In the genomic region with DNA sequence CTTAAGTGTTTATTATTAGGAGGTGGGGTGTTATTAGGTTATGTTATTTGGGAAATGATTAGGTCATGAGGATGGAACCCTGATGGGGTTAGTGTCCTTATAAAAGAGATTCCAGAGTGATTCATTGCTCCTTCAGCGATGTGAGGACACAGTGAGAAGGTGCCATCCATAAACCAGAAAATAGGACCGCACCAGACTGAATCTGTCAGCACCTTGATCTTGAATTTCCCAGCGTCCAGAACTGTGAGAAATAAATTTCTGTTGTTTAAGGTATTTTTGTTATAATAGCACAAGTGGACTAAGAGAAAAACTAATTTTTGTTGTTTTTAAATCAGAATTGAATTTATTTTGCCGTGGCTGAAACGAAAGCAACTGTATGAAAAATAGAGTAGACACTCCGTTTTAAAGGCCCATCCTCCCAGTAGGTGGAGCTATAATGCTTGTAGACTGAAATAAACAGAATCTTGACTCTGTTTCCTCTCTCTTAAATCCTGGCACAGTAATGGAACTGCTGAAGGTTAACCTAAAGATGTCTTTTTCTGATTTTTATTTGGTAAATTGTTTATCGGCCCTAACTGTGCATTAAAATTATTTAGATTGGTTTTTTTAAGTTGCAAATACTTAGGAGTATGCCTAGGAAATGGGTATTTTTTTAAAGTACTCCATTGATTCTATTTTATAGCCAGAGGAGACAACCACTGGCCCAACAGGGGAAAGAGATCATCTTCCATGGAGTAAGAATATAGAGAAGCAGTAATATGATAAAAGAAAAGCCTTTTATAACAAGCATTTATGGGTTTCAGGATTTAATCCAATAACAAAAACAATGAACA, we compare ENCODE assay signal across 8 cellular contexts.
DNase-seq lines count a peak whose midpoint lies in the region; ATAC-seq, FAIRE-seq and TF ChIP-seq lines count a peak whose summit lies in the region.
"Had no signal": no experiment of that assay in that cellular context is flagged by ENCODE, and none has a peak within 500 bp of the region (broad histone marks: within the 10 kb centered on the region; RNA-seq: fewer than 3 reads in every experiment).

No MANE protein-coding gene starts in this region.

- no peaks in the 10 kb centered on the region for H3K36me3 ChIP-seq in OCI-LY7 (ENCODE audit: insufficient read depth, low read length)
- no peaks in the 10 kb centered on the region for H3K36me3 ChIP-seq in keratinocyte (ENCODE audit: control insufficient read depth in 2 of 2, extremely low read depth in 1 of 2, insufficient read depth in 2 of 2, low read length in 2 of 2)

- no peaks in the 10 kb centered on the region for H3K27me3 ChIP-seq in keratinocyte (ENCODE audit: control insufficient read depth, extremely low read depth, insufficient read depth, low read length)

- dilution Hi-C loops in keratinocyte (cut with MboI; ENCODE audit: extremely low pct_ligation_motif_present, low sequenced_read_pairs): no loop called here

- H3K27ac Mint-ChIP-seq in brain: peak overlapping the region in 3 of 5 experiments; percentile 17 to 58 (median 46)

- H3K4me3 Mint-ChIP-seq in brain: peak overlapping the region; percentile 74 to 81 (median 76)

- BruUV-seq in OCI-LY7 (replicated peaks; lab: Mats Ljungman, UMichigan): no TSS peak

- no peaks in the 10 kb centered on the region for H3K9me2 ChIP-seq in OCI-LY7 (ENCODE audit: insufficient read depth, low read length)

- H2AFZ ChIP-seq in OCI-LY7 (ENCODE audit: low read length) (peak overlapping the region; percentile 64; the same call in 1 of the 2 replicates), keratinocyte (ENCODE audit: control insufficient read depth, low read length) (peak overlapping the region; percentile 76)

- DNase-seq in ELR (ENCODE audit: low read depth) (peak; percentile 70), OCI-LY7 (ENCODE audit: low spot score) (peak; percentile 65), keratinocyte (ENCODE audit: low read depth, low spot score) (no peak)
- DNase-seq in stimulated activated naive CD8-positive, alpha-beta T cell treated with anti-CD3 and anti-CD28 coated beads, Interleukin-15, Interleukin-2, amounts not matched to agents 100 U/mL and 50 U/mL, for 24 hours: peak; percentile 27
- DNase-seq: left cardiac atrium had no signal

- H3K27ac ChIP-seq in OCI-LY7 (ENCODE audit: low read depth, low read length, poor library complexity, severe bottlenecking) (no peak overlapping the region), keratinocyte (ENCODE audit: control insufficient read depth, insufficient read depth, low read length) (no peak overlapping the region)

- H3K4me3 ChIP-seq in OCI-LY7 (ENCODE audit: low read depth, low read length, poor library complexity, severe bottlenecking): peak overlapping the region; percentile 38
- H3K4me3 ChIP-seq in keratinocyte (ENCODE audit: control insufficient read depth in 2 of 3, extremely low read depth in 1 of 3, insufficient read depth in 2 of 3, low read depth in 1 of 3, low read length in 3 of 3): peak overlapping the region; percentile 26 to 66 (median 63)

- no peaks in the 10 kb centered on the region for H3K9me3 Mint-ChIP-seq in brain

- H3K4me1 ChIP-seq in OCI-LY7 (ENCODE audit: insufficient read depth, low read length, poor library complexity, severe bottlenecking): no peaks in the 10 kb centered on the region
- no peaks in the 10 kb centered on the region for H3K4me1 ChIP-seq in keratinocyte (ENCODE audit: control insufficient read depth, extremely low read depth, insufficient read depth, low read length)

- intact Hi-C loops in OCI-LY7 (cut with micrococcal nuclease; ENCODE audit: unreplicated experiment): loop anchor here (1.0 to 5.0 kb wide), 2 partner anchors 317 to 555 kb away; partner anchors contain the start of gene ANKRD17

- TF ChIP-seq CTCF in OCI-LY7 (conservative IDR thresholded peaks at IDR 0.05; ENCODE audit: low read length): peak; percentile 90
- peak; percentile 77 for TF ChIP-seq CTCF in brain (conservative IDR thresholded peaks at IDR 0.05)
- peak in 2 of 3 experiments; percentile 49 to 50 for TF ChIP-seq CTCF in keratinocyte (optimal IDR thresholded peaks at IDR 0.05 in 1 of 3, IDR thresholded peaks at IDR 0.05 in 1 of 3, conservative IDR thresholded peaks at IDR 0.05 in 1 of 3; ENCODE audit: extremely low read depth in 1 of 3, insufficient read depth in 2 of 3, low read length in 3 of 3)

- H3K79me2 ChIP-seq in OCI-LY7 (ENCODE audit: insufficient read depth, low read depth, low read length) (no peaks in the 10 kb centered on the region), keratinocyte (ENCODE audit: control insufficient read depth, insufficient read depth, low read length) (no peaks in the 10 kb centered on the region)

- H3K9me3 ChIP-seq in OCI-LY7 (ENCODE audit: low read length) (no peaks in the 10 kb centered on the region), keratinocyte (ENCODE audit: control insufficient read depth, low read depth, low read length) (no peaks in the 10 kb centered on the region)

- CTCF ChIA-PET in OCI-LY7 (lab: Charles Lee; ENCODE audit: unreplicated experiment): no interaction called here

- no peaks in the 10 kb centered on the region for H3K36me3 Mint-ChIP-seq in brain

- POLR2A ChIA-PET in OCI-LY7 (lab: Charles Lee): no interaction called here

- FAIRE-seq in keratinocyte (lab: Jason Lieb, UNC): peak; percentile 58

- peaks cover 5% of the 10 kb centered on the region for H3K27me3 Mint-ChIP-seq in brain

- H3K9me1 ChIP-seq in keratinocyte (ENCODE audit: control insufficient read depth, extremely low read depth, insufficient read depth, low read length): no peaks in the 10 kb centered on the region

- no peaks in the 10 kb centered on the region for H4K20me1 ChIP-seq in OCI-LY7 (ENCODE audit: insufficient read depth, low read length)
- H4K20me1 ChIP-seq in keratinocyte (ENCODE audit: control insufficient read depth, extremely low read depth, insufficient read depth, low read length): no peaks in the 10 kb centered on the region

- peak; percentile 69 for ATAC-seq in GM19452 (IDR thresholded peaks at IDR 0.05; ENCODE audit: unreplicated experiment)
- ATAC-seq in HG03575 (IDR thresholded peaks at IDR 0.05; ENCODE audit: extremely low read depth, insufficient number of reproducible peaks, low FRiP score, unreplicated experiment): peak; percentile 64
- ATAC-seq in stimulated activated naive CD8-positive, alpha-beta T cell treated with anti-CD3 and anti-CD28 coated beads, Interleukin-15, Interleukin-2, amounts not matched to agents 100 U/mL and 50 U/mL, for 24 hours: no peak

- peak overlapping the region; percentile 58 for H3K4me2 ChIP-seq in OCI-LY7 (ENCODE audit: low read length)
- peak overlapping the region; percentile 84 for H3K4me2 ChIP-seq in keratinocyte (ENCODE audit: control insufficient read depth, extremely low read depth, insufficient read depth, low read depth, low read length)

- H3K9ac ChIP-seq in keratinocyte (ENCODE audit: control insufficient read depth, extremely low read depth, insufficient read depth, low read length): no peak overlapping the region

- H3K4me1 Mint-ChIP-seq in brain: no peaks in the 10 kb centered on the region
